In genomic region chr11:121931748-121932352, GRCh38 we compare ENCODE assay signal across 27 cellular contexts.
DNase-seq lines count a peak whose midpoint lies in the region; ATAC-seq and TF ChIP-seq lines count a peak whose summit lies in the region.
"Had no signal": no experiment of that assay in that cellular context is flagged by ENCODE, and none has a peak within 500 bp of the region (broad histone marks: within the 10 kb centered on the region; RNA-seq: fewer than 3 reads in every experiment).

No MANE protein-coding gene starts in this region.

- peak; percentile 7 for DNase-seq in HuH-7.5 (ENCODE audit: low spot score)
- peak; percentile 50 for DNase-seq in esophagus muscularis mucosa (ENCODE audit: extremely low spot score)
- DNase-seq in lower lobe of right lung = no peak
- no peak for DNase-seq in type B pancreatic cell (ENCODE audit: extremely low spot score, unreplicated experiment)
- DNase-seq in dermis blood vessel endothelial cell = no peak
- DNase-seq in mesendoderm = no peak
- DNase-seq in NCI-H1436 treated with DMSO at 0.1 percent for 48 hours (lab: John Stamatoyannopoulos, UW) = no peak
- DNase-seq: activated CD4-positive, alpha-beta T cell treated with anti-CD3 and anti-CD28 coated beads, Interleukin-2, amount 50 U/mL, for 1 hour; Calu3; DND-41; foreskin melanocyte; immature natural killer cell; KBM-7; left ventricle myocardium superior; mucosa of descending colon; NCI-H1417 treated with DMSO at 0.1 percent for 48 hours; NCI-H2107; nephron progenitor cell; stimulated activated CD4-positive, alpha-beta T cell treated with anti-CD3 and anti-CD28 coated beads, Interleukin-1b, Interleukin-23, amount 100 ng/mL, for 48 hours; uterus had no signal

- no peak overlapping the region for H2BK5ac ChIP-seq in mesendoderm (ENCODE audit: low read length)

- H3K27me3 ChIP-seq in esophagus muscularis mucosa = no peaks in the 10 kb centered on the region
- H3K27me3 ChIP-seq in lower lobe of right lung (ENCODE audit: low read depth) = no peaks in the 10 kb centered on the region
- no peaks in the 10 kb centered on the region for H3K27me3 ChIP-seq in mesendoderm (ENCODE audit: insufficient read depth, low read length, poor library complexity)
- H3K27me3 ChIP-seq: uterus had no signal

- H2AK5ac ChIP-seq in mesendoderm (ENCODE audit: low read length) = no peak overlapping the region

- peaks cover 24% of the 10 kb centered on the region for H3K4me1 Mint-ChIP-seq in type B pancreatic cell (ENCODE audit: unreplicated experiment)
- H3K4me1 Mint-ChIP-seq: central memory CD8-positive, alpha-beta T cell; immature natural killer cell had no signal

- no peaks in the 10 kb centered on the region for H3K9me3 Mint-ChIP-seq in type B pancreatic cell
- H3K9me3 Mint-ChIP-seq: immature natural killer cell; T-helper 2 cell treated with Interferon-gamma antibody and Interleukin-4, amounts not matched to agents 5 μg/mL and 100 μg/mL, for 36 hours had no signal

- TF ChIP-seq CTCF in esophagus muscularis mucosa (IDR thresholded peaks at IDR 0.05) = no peak
- TF ChIP-seq CTCF in lower lobe of right lung (IDR thresholded peaks at IDR 0.05) = no peak
- no peak for TF ChIP-seq CTCF in type B pancreatic cell (conservative IDR thresholded peaks at IDR 0.05)

- no peak overlapping the region for H3K4me3 ChIP-seq in esophagus muscularis mucosa
- H3K4me3 ChIP-seq in lower lobe of right lung = no peak overlapping the region
- H3K4me3 ChIP-seq in mesendoderm (ENCODE audit: low read length) = no peak overlapping the region
- H3K4me3 ChIP-seq: mucosa of descending colon, skin epidermis, suprapubic skin, uterus had no signal

- H3K36me3 ChIP-seq in esophagus muscularis mucosa (no peaks in the 10 kb centered on the region), lower lobe of right lung (no peaks in the 10 kb centered on the region), mesendoderm (ENCODE audit: control insufficient read depth, insufficient read depth, low read length) (no peaks in the 10 kb centered on the region)
- H3K36me3 ChIP-seq: suprapubic skin, uterus had no signal

- H2BK15ac ChIP-seq in mesendoderm (replicated peaks; ENCODE audit: low read depth) = no peak overlapping the region

- ATAC-seq in lower lobe of right lung = peak; percentile 12 to 57
- ATAC-seq: activated naive CD4-positive, alpha-beta T cell treated with anti-CD3 and anti-CD28 coated beads, Interleukin-2, amount 50 U/mL, for 72 hours; left ventricle myocardium superior; mucosa of descending colon; Right ventricle myocardium inferior had no signal

- no peak overlapping the region for H3K23ac ChIP-seq in mesendoderm (ENCODE audit: low read length)

- H3K27ac ChIP-seq in esophagus muscularis mucosa (replicated peaks in 1 of 4) = no peak overlapping the region
- no peak overlapping the region for H3K27ac ChIP-seq in lower lobe of right lung
- no peak overlapping the region for H3K27ac ChIP-seq in mesendoderm (ENCODE audit: low read depth, low read length)
- H3K27ac ChIP-seq: C4-2B, skin epidermis, suprapubic skin, uterus had no signal

- no peak for TF ChIP-seq EP300 in esophagus muscularis mucosa (IDR thresholded peaks at IDR 0.05)

- no peak overlapping the region for H3K9ac ChIP-seq in mesendoderm (ENCODE audit: low read length)

- 80% methylated on average over 4 of the region's 4 CpGs for WGBS in esophagus muscularis mucosa
- WGBS in mesendoderm (ENCODE audit: extremely low coverage, insufficient coverage, low lambda C conversion rate) = no CpG with 5 or more reads among the region's 4 CpGs

- H4K8ac ChIP-seq in mesendoderm (ENCODE audit: low read depth, low read length) = no peak overlapping the region

- H4K5ac ChIP-seq in mesendoderm (ENCODE audit: low read length) = no peak overlapping the region

- H3K27ac Mint-ChIP-seq in type B pancreatic cell = peak overlapping the region; percentile 48
- H3K27ac Mint-ChIP-seq: activated naive CD4-positive, alpha-beta T cell treated with anti-CD3 and anti-CD28 coated beads, Interleukin-2, amount 50 U/mL, for 72 hours; immature natural killer cell; nephron progenitor cell; T-helper 2 cell treated with Interferon-gamma antibody and Interleukin-4, amounts not matched to agents 5 μg/mL and 100 μg/mL, for 36 hours had no signal

- H3K36me3 Mint-ChIP-seq in type B pancreatic cell = no peaks in the 10 kb centered on the region
- H3K36me3 Mint-ChIP-seq: activated naive CD4-positive, alpha-beta T cell treated with anti-CD3 and anti-CD28 coated beads, Interleukin-2, amount 50 U/mL, for 72 hours; immature natural killer cell had no signal

- intact Hi-C loops in esophagus muscularis mucosa (cut with DNase I) = no loop called here
- intact Hi-C loops in lower lobe of right lung (cut with DNase I) = no loop called here

- H3K27me3 Mint-ChIP-seq in type B pancreatic cell = peaks cover 9% of the 10 kb centered on the region

- H3K4me1 ChIP-seq in esophagus muscularis mucosa (peaks cover 8 to 28% (median 18%) of the 10 kb centered on the region in 4 donors), lower lobe of right lung (peaks cover 8% of the 10 kb centered on the region), mesendoderm (ENCODE audit: control insufficient read depth, low read depth, low read length) (peaks cover 5% of the 10 kb centered on the region)
- H3K4me1 ChIP-seq: uterus had no signal

- no peak overlapping the region for H3K18ac ChIP-seq in mesendoderm (ENCODE audit: low read length)

- peak overlapping the region; percentile 2 for H3K4me3 Mint-ChIP-seq in type B pancreatic cell
- H3K4me3 Mint-ChIP-seq: central memory CD8-positive, alpha-beta T cell; immature natural killer cell; nephron progenitor cell; T-helper 2 cell treated with Interferon-gamma antibody and Interleukin-4, amounts not matched to agents 5 μg/mL and 100 μg/mL, for 36 hours had no signal

- H3K79me1 ChIP-seq in mesendoderm (ENCODE audit: low read length) = no peaks in the 10 kb centered on the region

- no peak overlapping the region for H3K4me2 ChIP-seq in mesendoderm (ENCODE audit: low read length)

- H3K9me3 ChIP-seq in esophagus muscularis mucosa (no peaks in the 10 kb centered on the region), lower lobe of right lung (no peaks in the 10 kb centered on the region)
- H3K9me3 ChIP-seq: mucosa of descending colon, suprapubic skin, uterus had no signal

- H3K79me2 ChIP-seq in mesendoderm (ENCODE audit: control insufficient read depth, insufficient read depth, low read length) = no peaks in the 10 kb centered on the region

- TF ChIP-seq POLR2A in esophagus muscularis mucosa (IDR thresholded peaks at IDR 0.05; ENCODE audit: low read depth) = no peak

- no peak overlapping the region for H3K56ac ChIP-seq in mesendoderm (ENCODE audit: low read length)

- no peak overlapping the region for H2BK120ac ChIP-seq in mesendoderm (ENCODE audit: low read depth, low read length)

- H3K4ac ChIP-seq in mesendoderm (ENCODE audit: low read depth, low read length) = no peak overlapping the region

Comparison
In these comparisons a context has a peak if more than half of its experiments do, and no peak if none do; other contexts are left out.
1. DNase-seq: peak in HuH-7.5 (single experiment) and esophagus muscularis mucosa (single experiment); none in lower lobe of right lung (single experiment), type B pancreatic cell (single experiment), dermis blood vessel endothelial cell (single experiment), mesendoderm (single experiment) and NCI-H1436 treated with DMSO at 0.1 percent for 48 hours (single experiment).